In genomic region chr4:188006285-188006848, GRCh38 we compare ENCODE assay signal across 1 cellular context.
TF ChIP-seq lines count a peak whose summit lies in the region.

No MANE protein-coding gene starts in this region.

TF ChIP-seq in H1, 55 proteins besides CTCF, POLR2A, EP300 and RAD21:
- no peak for TF ChIP-seq TAF7 (optimal IDR thresholded peaks at IDR 0.05; ENCODE audit: borderline replicate concordance, low read depth, low read length)
- TF ChIP-seq CHD2 (IDR thresholded peaks at IDR 0.05; ENCODE audit: low read length), result no peak
- no peak for TF ChIP-seq BACH1 (IDR thresholded peaks at IDR 0.05; ENCODE audit: low read length)
- peak; percentile 80 for TF ChIP-seq POLR2AphosphoS5 (IDR thresholded peaks at IDR 0.05; ENCODE audit: low read depth, low read length)
- TF ChIP-seq KDM4A (IDR thresholded peaks at IDR 0.05; ENCODE audit: low read depth, low read length, severe bottlenecking), result no peak
- TF ChIP-seq GABPA (IDR thresholded peaks at IDR 0.05; ENCODE audit: borderline replicate concordance, insufficient read depth, low read length), result no peak
- no peak for TF ChIP-seq CBX5 (IDR thresholded peaks at IDR 0.05; ENCODE audit: low read depth, low read length)
- no peak for TF ChIP-seq PHF8 (conservative IDR thresholded peaks at IDR 0.05; ENCODE audit: low read depth, low read length)
